Comparison of ENCODE assay signal across 19 cellular contexts in the genomic region with DNA sequence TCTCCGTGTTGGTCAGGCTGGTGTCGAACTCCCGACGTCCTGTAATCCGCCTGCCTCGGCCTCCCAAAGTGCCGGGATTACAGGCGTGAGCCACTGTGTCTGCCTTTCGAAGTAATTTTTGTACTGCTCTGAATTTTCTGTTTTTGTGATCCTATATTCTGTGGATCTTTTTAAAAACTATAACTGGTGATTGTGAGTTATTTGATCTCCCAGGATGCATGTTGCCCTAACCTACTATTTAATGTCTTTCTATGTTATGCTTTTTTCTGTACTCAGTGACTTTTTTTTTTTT. TPM values are rescaled to one million over a fixed set of nuclear protein-coding genes. Genes with fewer than 3 reads are reported as not detected.
DNase-seq lines count a peak whose midpoint lies in the region; ATAC-seq, FAIRE-seq and TF ChIP-seq lines count a peak whose summit lies in the region.
"Had no signal": no experiment of that assay in that cellular context is flagged by ENCODE, and none has a peak within 500 bp of the region (broad histone marks: within the 10 kb centered on the region; RNA-seq: fewer than 3 reads in every experiment).

No MANE protein-coding gene starts in this region.

- peak overlapping the region; percentile 26; the same call in 1 of the 2 replicates for H3K4me2 ChIP-seq in GM12878 (ENCODE audit: control insufficient read depth, insufficient read depth)

- H4K20me1 ChIP-seq in GM12878 (ENCODE audit: control insufficient read depth, insufficient read depth), result no peaks in the 10 kb centered on the region

- H3K27me3 ChIP-seq in Caco-2 (replicated peaks; ENCODE audit: control insufficient read depth, insufficient read depth, low read length) (no peaks in the 10 kb centered on the region), GM12878 (replicated peaks in 1 of 2; ENCODE audit: control insufficient read depth in 2 of 2, insufficient read depth in 2 of 2, low read length in 1 of 2) (no peaks in the 10 kb centered on the region)
- H3K27me3 ChIP-seq: gastroesophageal sphincter, sigmoid colon had no signal

- ATAC-seq in GM12878 (no peak), GM19395 (IDR thresholded peaks at IDR 0.05; ENCODE audit: unreplicated experiment) (no peak)
- ATAC-seq: activated CD4-positive, CD25-positive, alpha-beta regulatory T cell treated with anti-CD3 and anti-CD28 coated beads, Interleukin-2, amount 50 U/mL, for 24 hours; gastroesophageal sphincter had no signal

- SMC1A ChIA-PET in GM12878 (lab: Charles Lee; ENCODE audit: uncharacterized antibody, unreplicated experiment), result no interaction called here

- peaks cover 37% of the 10 kb centered on the region for H3K4me1 ChIP-seq in Caco-2
- peaks cover 12% of the 10 kb centered on the region for H3K4me1 ChIP-seq in GM12878 (ENCODE audit: control insufficient read depth, insufficient read depth, low read length)

- intact Hi-C loops in Caco-2 (cut with micrococcal nuclease; ENCODE audit: unreplicated experiment), result no loop called here
- intact Hi-C loops in GM12878 (cut with micrococcal nuclease; ENCODE audit: unreplicated experiment), result loop anchor here (5.0 kb wide), 2 partner anchors 216 to 349 kb away; partner anchors contain the start of gene CCDC102A

- H3K9ac ChIP-seq in GM12878 (ENCODE audit: control insufficient read depth, insufficient read depth, low read length), result no peak overlapping the region

- TF ChIP-seq POLR2A in GM12878 (IDR thresholded peaks at IDR 0.05; ENCODE audit: low read depth, low read length), result no peak

- H3K9me3 ChIP-seq in Caco-2 (no peaks in the 10 kb centered on the region), GM12878 (replicated peaks; ENCODE audit: control insufficient read depth, insufficient read depth, low read length) (no peaks in the 10 kb centered on the region)
- H3K9me3 ChIP-seq: gastroesophageal sphincter, sigmoid colon, thoracic aorta had no signal

- no peaks in the 10 kb centered on the region for H3K36me3 ChIP-seq in Caco-2 (ENCODE audit: control insufficient read depth, insufficient read depth, low read length)
- H3K36me3 ChIP-seq in GM12878 (ENCODE audit: control insufficient read depth in 2 of 2, insufficient read depth in 2 of 2, low read length in 1 of 2), result no peaks in the 10 kb centered on the region
- H3K36me3 ChIP-seq: gastroesophageal sphincter, sigmoid colon, thoracic aorta had no signal

- RAD21 ChIA-PET in GM12878 (lab: Charles Lee; ENCODE audit: unreplicated experiment), result interaction anchor here (3.6 kb wide), 1 partner anchor 110 kb away, joined by 20 read pairs; no protein-coding TSS in a partner anchor

- H3K79me2 ChIP-seq in GM12878 (ENCODE audit: control insufficient read depth, insufficient read depth, low read length), result peaks cover 92% of the 10 kb centered on the region

- no peak for FAIRE-seq in GM12878 (lab: Jason Lieb, UNC)

- H3K27ac ChIP-seq in GM12878 (ENCODE audit: control insufficient read depth, insufficient read depth), result no peak overlapping the region
- H3K27ac ChIP-seq: thoracic aorta had no signal

- H3K9me3 Mint-ChIP-seq in Caco-2 (ENCODE audit: unreplicated experiment), result no peaks in the 10 kb centered on the region
- H3K9me3 Mint-ChIP-seq in nephron progenitor cell, result peaks cover 5% of the 10 kb centered on the region
- H3K9me3 Mint-ChIP-seq: memory B cell had no signal

- CTCF ChIA-PET in Caco-2 (lab: Charles Lee), result no interaction called here
- CTCF ChIA-PET in GM12878 (lab: Yijun Ruan, JAX), result no interaction called here

- DNase-seq in Caco-2 (no peak), LNCaP clone FGC (ENCODE audit: low read depth) (no peak), GM12878 (ENCODE audit: low read depth, low spot score) (no peak), nephron progenitor cell (no peak), EL (no peak), A172 (ENCODE audit: low spot score) (no peak)
- DNase-seq: HCEC 1CT; NCI-H1048; NCI-H82; nucleus accumbens; sigmoid colon; stimulated activated CD4-positive, alpha-beta T cell treated with anti-CD3 and anti-CD28 coated beads, Interleukin-4, amount 100 ng/mL, for 1 hour; stimulated activated CD8-positive, alpha-beta memory T cell treated with anti-CD3 and anti-CD28 coated beads, Interleukin-4, amount 100 ng/mL, for 48 hours; T-helper 1 cell had no signal

- H3K27ac Mint-ChIP-seq in Caco-2 (ENCODE audit: unreplicated experiment) (peak overlapping the region; percentile 97), nephron progenitor cell (no peak overlapping the region)

- TF ChIP-seq CTCF in Caco-2 (IDR thresholded peaks at IDR 0.05; ENCODE audit: insufficient read depth in 1 of 2, low read depth in 1 of 2, low read length in 1 of 2, severe bottlenecking in 1 of 2, unreplicated experiment in 1 of 2) (no peak), LNCaP clone FGC (IDR thresholded peaks at IDR 0.05; ENCODE audit: control insufficient read depth, extremely low read depth, insufficient read depth) (no peak), GM12878 (IDR thresholded peaks at IDR 0.05 in 2 of 3, conservative IDR thresholded peaks at IDR 0.05 in 1 of 3; ENCODE audit: control insufficient read depth in 2 of 3, extremely low read depth in 1 of 3, insufficient read depth in 1 of 3, low read depth in 3 of 3, low read length in 3 of 3) (no peak), nephron progenitor cell (IDR thresholded peaks at IDR 0.05) (no peak)

- in situ Hi-C loops in GM12878 (cut with MboI), result no loop called here

- WGBS in GM12878 (ENCODE audit: insufficient coverage, insufficient replicate concordance, low lambda C conversion rate, missing lambda C conversion rate), result 97% methylated on average over 9 of the region's 9 CpGs

- H3K4me1 Mint-ChIP-seq in Caco-2 (ENCODE audit: low read depth, unreplicated experiment) (peaks cover 49% of the 10 kb centered on the region), nephron progenitor cell (peaks cover 56% of the 10 kb centered on the region)

- no peak overlapping the region for H2AFZ ChIP-seq in GM12878 (ENCODE audit: control insufficient read depth, low read depth, low read length)

- POLR2A ChIA-PET in Caco-2 (lab: Charles Lee) (no interaction called here), GM12878 (lab: Charles Lee) (interaction anchor here (0.7 kb wide), 1 partner anchor 57 kb away, joined by 3 read pairs; no protein-coding TSS in a partner anchor)

- H3K4me3 ChIP-seq in Caco-2 (ENCODE audit: low read depth, low read length), result peak overlapping the region; percentile 18; the same call in 1 of the 2 replicates
- H3K4me3 ChIP-seq in LNCaP clone FGC (ENCODE audit: low read depth, low read length), result peak overlapping the region; percentile 98
- H3K4me3 ChIP-seq in GM12878, result peak overlapping the region; percentile 84

- H3K4me3 Mint-ChIP-seq in Caco-2 (ENCODE audit: unreplicated experiment) (peak overlapping the region; percentile 99), nephron progenitor cell (peak overlapping the region; percentile 99)

- no peak for TF ChIP-seq EP300 in GM12878 (IDR thresholded peaks at IDR 0.05; ENCODE audit: borderline replicate concordance in 1 of 2, control insufficient read depth in 1 of 2, low read depth in 2 of 2, low read length in 2 of 2)

- no peak for TF ChIP-seq RAD21 in GM12878 (IDR thresholded peaks at IDR 0.05; ENCODE audit: insufficient read depth, low read depth, low read length)

- H3K27me3 Mint-ChIP-seq in Caco-2 (ENCODE audit: insufficient read depth, unreplicated experiment), result no peaks in the 10 kb centered on the region
- H3K27me3 Mint-ChIP-seq in nephron progenitor cell (ENCODE audit: low read depth, poor library complexity), result peaks cover 2% of the 10 kb centered on the region
- H3K27me3 Mint-ChIP-seq: memory B cell had no signal

- no TSS peak for BruUV-seq in Caco-2 (replicated peaks; lab: Mats Ljungman, UMichigan)
- no TSS peak for BruUV-seq in GM12878 (replicated peaks; lab: Mats Ljungman, UMichigan)

- H3K36me3 Mint-ChIP-seq in Caco-2 (ENCODE audit: insufficient read depth, unreplicated experiment) (peaks cover 34% of the 10 kb centered on the region), nephron progenitor cell (ENCODE audit: low read depth) (peaks cover 15% of the 10 kb centered on the region)

RNA-seq across cellular contexts. Expression of gene RSPRY1, which starts 2.5 kb away (rescaled TPM):
- total RNA-seq in Caco-2 (2022) (56.7 and 57.7 TPM in 2 replicates), GM12878 (2014; rRNA removed) (35.0 and 37.5 TPM in 2 replicates), GM12878 (2014; rRNA removed; fragmentation: Illumina TruSeq; extraction: Trizol) (41.2 and 44.8 TPM in 2 replicates), GM12878 (2021) (38.0 and 40.5 TPM in 2 replicates)
- total RNA-seq in GM12878 (2013; cell fraction: nucleolus; rRNA removed), result 126 and 145 TPM in 2 replicates
- 26.3 TPM for polyA plus RNA-seq in GM12878 (2011; ENCODE audit: low read depth)
- polyA plus RNA-seq in GM12878 (2011; rRNA removed) (47.7 and 50.8 TPM in 2 replicates), GM12878 (2014; fragmentation: Illumina TruSeq; extraction: Trizol) (41.8 and 47.7 TPM in 2 replicates), GM12878 (2014; fragmentation: Nextera tagmentation; extraction: Ambion mirVana) (10 to 100 TPM; 18.5 to 25.1 TPM), GM12878 (2014; rRNA removed) (24.0 and 29.1 TPM in 2 replicates), GM12878 (2016; fragmentation: Nextera tagmentation; extraction: Ambion mirVana) (10 to 100 TPM; 44.8 to 57.0 TPM)
- 28.1 and 32.9 TPM in 2 replicates for polyA plus RNA-seq in GM12878 (2011; cell fraction: cytosol; rRNA removed)
- 33.1 and 59.7 TPM in 2 replicates for polyA plus RNA-seq in GM12878 (2011; cell fraction: nucleus; rRNA removed)
- 19.0 and 28.2 TPM in 2 replicates for polyA plus RNA-seq in GM12878 (2012)
- 82.9 and 86.9 TPM in 2 replicates for polyA minus RNA-seq in GM12878 (2011; rRNA and poly(A)+ RNA removed)
- 26.6 and 31.1 TPM in 2 replicates for polyA minus RNA-seq in GM12878 (2011; cell fraction: cytosol; rRNA and poly(A)+ RNA removed)
- 41.8 and 66.1 TPM in 2 replicates for polyA minus RNA-seq in GM12878 (2011; cell fraction: nucleus; rRNA and poly(A)+ RNA removed)
- total RNA-seq in A172 (2014; rRNA removed; shearing (Covaris generic)), result 25.8 and 28.7 TPM in 2 replicates

RNA-seq across cellular contexts. Expression of gene PSME3IP1, which starts 2.8 kb away (rescaled TPM):
- total RNA-seq in Caco-2 (2022) (141 and 143 TPM in 2 replicates), GM12878 (2014; rRNA removed) (67.9 and 82.1 TPM in 2 replicates), GM12878 (2014; rRNA removed; fragmentation: Illumina TruSeq; extraction: Trizol) (146 and 152 TPM in 2 replicates), GM12878 (2021) (101 and 104 TPM in 2 replicates)
- total RNA-seq in GM12878 (2013; cell fraction: nucleolus; rRNA removed), result 80.2 and 90.1 TPM in 2 replicates
- 51.7 TPM for polyA plus RNA-seq in GM12878 (2011; ENCODE audit: low read depth)
- polyA plus RNA-seq in GM12878 (2011; rRNA removed) (114 and 117 TPM in 2 replicates), GM12878 (2014; fragmentation: Illumina TruSeq; extraction: Trizol) (174 and 180 TPM in 2 replicates), GM12878 (2014; fragmentation: Nextera tagmentation; extraction: Ambion mirVana) (10 to 100 TPM; 72.5 to 90.2 TPM), GM12878 (2014; rRNA removed) (94.6 and 106 TPM in 2 replicates), GM12878 (2016; fragmentation: Nextera tagmentation; extraction: Ambion mirVana) (100 to 1,000 TPM; 135 to 143 TPM)
- 134 and 137 TPM in 2 replicates for polyA plus RNA-seq in GM12878 (2011; cell fraction: cytosol; rRNA removed)
- polyA plus RNA-seq in GM12878 (2011; cell fraction: nucleus; rRNA removed), result 121 and 124 TPM in 2 replicates
- polyA plus RNA-seq in GM12878 (2012), result 70.8 and 73.8 TPM in 2 replicates
- 83.2 and 109 TPM in 2 replicates for polyA minus RNA-seq in GM12878 (2011; rRNA and poly(A)+ RNA removed)
- polyA minus RNA-seq in GM12878 (2011; cell fraction: cytosol; rRNA and poly(A)+ RNA removed), result 33.0 and 36.1 TPM in 2 replicates
- polyA minus RNA-seq in GM12878 (2011; cell fraction: nucleus; rRNA and poly(A)+ RNA removed), result 22.6 and 36.0 TPM in 2 replicates
- 170 and 232 TPM in 2 replicates for total RNA-seq in A172 (2014; rRNA removed; shearing (Covaris generic))

RNA-seq across cellular contexts. Expression of gene ARL2BP, which starts 56.4 kb away (rescaled TPM):
- total RNA-seq in Caco-2 (2022), result 38.5 and 47.6 TPM in 2 replicates
- total RNA-seq in GM12878 (2013; cell fraction: nucleolus; rRNA removed), result 9.4 and 9.6 TPM in 2 replicates
- total RNA-seq in GM12878 (2014; rRNA removed), result 30.9 and 35.8 TPM in 2 replicates
- total RNA-seq in GM12878 (2014; rRNA removed; fragmentation: Illumina TruSeq; extraction: Trizol), result 26.3 and 27.4 TPM in 2 replicates
- total RNA-seq in GM12878 (2021), result 25.5 and 28.5 TPM in 2 replicates
- polyA plus RNA-seq in GM12878 (2011; ENCODE audit: low read depth), result 17.5 TPM
- polyA plus RNA-seq in GM12878 (2011; rRNA removed), result 51.1 and 56.6 TPM in 2 replicates
- polyA plus RNA-seq in GM12878 (2011; cell fraction: cytosol; rRNA removed), result 35.3 and 41.2 TPM in 2 replicates
- 17.4 and 18.8 TPM in 2 replicates for polyA plus RNA-seq in GM12878 (2011; cell fraction: nucleus; rRNA removed)
- polyA plus RNA-seq in GM12878 (2012), result 19.1 and 21.0 TPM in 2 replicates
- 33.6 and 35.5 TPM in 2 replicates for polyA plus RNA-seq in GM12878 (2014; fragmentation: Illumina TruSeq; extraction: Trizol)
- 10 to 100 TPM; 12.5 to 20.5 TPM for polyA plus RNA-seq in GM12878 (2014; fragmentation: Nextera tagmentation; extraction: Ambion mirVana)
- 21.7 and 23.9 TPM in 2 replicates for polyA plus RNA-seq in GM12878 (2014; rRNA removed)
- polyA plus RNA-seq in GM12878 (2016; fragmentation: Nextera tagmentation; extraction: Ambion mirVana), result 10 to 100 TPM; 44.2 to 50.9 TPM
- 24.3 and 31.6 TPM in 2 replicates for polyA minus RNA-seq in GM12878 (2011; rRNA and poly(A)+ RNA removed)
- polyA minus RNA-seq in GM12878 (2011; cell fraction: cytosol; rRNA and poly(A)+ RNA removed), result 12.7 and 22.0 TPM in 2 replicates
- polyA minus RNA-seq in GM12878 (2011; cell fraction: nucleus; rRNA and poly(A)+ RNA removed), result 5.2 and 6.2 TPM in 2 replicates
- 165 and 172 TPM in 2 replicates for total RNA-seq in A172 (2014; rRNA removed; shearing (Covaris generic))

Comparison
In these comparisons a context has a peak if more than half of its experiments do, and no peak if none do; other contexts are left out.
1. H3K4me3 ChIP-seq: peak in every context shown above with its lines; median percentile 98 in LNCaP clone FGC; 84 in GM12878; 18 in Caco-2.